In genomic region chr3:10140996-10141546, GRCh38 we compare ENCODE assay signal across 9 cellular contexts. TPM values are rescaled to one million over a fixed set of nuclear protein-coding genes. Genes with fewer than 3 reads are reported as not detected.
DNase-seq lines count a peak whose midpoint lies in the region; ATAC-seq and TF ChIP-seq lines count a peak whose summit lies in the region.
"Had no signal": no experiment of that assay in that cellular context is flagged by ENCODE, and none has a peak within 500 bp of the region (broad histone marks: within the 10 kb centered on the region; RNA-seq: fewer than 3 reads in every experiment).

No MANE protein-coding gene starts in this region.

- H3K79me2 ChIP-seq in Loucy (ENCODE audit: insufficient read depth, low read length) (peaks cover 43% of the 10 kb centered on the region), neural cell (replicated peaks; ENCODE audit: insufficient read depth, low read length) (peaks cover 24% of the 10 kb centered on the region)

- no peak for TF ChIP-seq RAD21 in neural cell (conservative IDR thresholded peaks at IDR 0.05)

- H3K4me3 ChIP-seq in BJ (ENCODE audit: low read depth, low read length) = 0 out of 2 replicates have a peak overlapping the region, but pooled peaks have one; percentile 12
- peak overlapping the region; percentile 100 for H3K4me3 ChIP-seq in Loucy (ENCODE audit: low read length, poor library complexity, severe bottlenecking)
- peak overlapping the region; percentile 53 to 97 (median 88) for H3K4me3 ChIP-seq in dorsolateral prefrontal cortex
- peak overlapping the region; percentile 95 for H3K4me3 ChIP-seq in neural cell (ENCODE audit: low read length)

- no peak for TF ChIP-seq EP300 in neural cell (conservative IDR thresholded peaks at IDR 0.05; ENCODE audit: poor library complexity, severe bottlenecking)

- TF ChIP-seq CTCF in BJ (IDR thresholded peaks at IDR 0.05; ENCODE audit: insufficient read depth, low read depth, low read length) (no peak), Loucy (conservative IDR thresholded peaks at IDR 0.05; ENCODE audit: low read length) (no peak), dorsolateral prefrontal cortex (IDR thresholded peaks at IDR 0.05 in 54 of 56, conservative IDR thresholded peaks at IDR 0.05 in 2 of 56; ENCODE audit: low read depth in 1 of 56, partially characterized antibody in 56 of 56) (no peak), neural cell (IDR thresholded peaks at IDR 0.05; ENCODE audit: poor library complexity, severe bottlenecking) (no peak)

- H3K27ac ChIP-seq in dorsolateral prefrontal cortex (peak overlapping the region in 57 of 59 donors; percentile 11 to 95 (median 87)), neural cell (ENCODE audit: low read length) (peak overlapping the region; percentile 68)

- intact Hi-C loops in dorsolateral prefrontal cortex (cut with DNase I) = loop anchor here in 1 of 2 donors (2.0 to 5.0 kb wide), 3 partner anchors 26 to 108 kb away; partner anchors contain the start of genes BRK1 and TATDN2

- H3K4me2 ChIP-seq in Loucy (ENCODE audit: low read depth, low read length, poor library complexity, severe bottlenecking) (peak overlapping the region; percentile 73), neural cell (ENCODE audit: low read length) (no peak overlapping the region)

- no peaks in the 10 kb centered on the region for H3K9me3 ChIP-seq in Loucy (ENCODE audit: insufficient read depth, low read depth, low read length)
- no peaks in the 10 kb centered on the region for H3K9me3 ChIP-seq in neural cell (ENCODE audit: low read length)

- CTCF ChIA-PET in BJ (lab: Yijun Ruan, JAX) = interaction anchor here (0.9 kb wide), 1 partner anchor 52 kb away, joined by 3 read pairs; no protein-coding TSS in a partner anchor

- H3K36me3 ChIP-seq in BJ (ENCODE audit: control insufficient read depth, insufficient read depth, low read length) (no peaks in the 10 kb centered on the region; the same call in 1 of the 2 replicates), Loucy (ENCODE audit: insufficient read depth, low read length) (no peaks in the 10 kb centered on the region), neural cell (ENCODE audit: insufficient read depth, low read length) (no peaks in the 10 kb centered on the region)

- peaks cover 28% of the 10 kb centered on the region for H3K4me1 ChIP-seq in Loucy (ENCODE audit: insufficient read depth, low read length, poor library complexity, severe bottlenecking)

- DNase-seq in BJ (ENCODE audit: low read depth) (no peak), dorsolateral prefrontal cortex (no peak)
- DNase-seq in effector CD8-positive, alpha-beta T cell (lab: John Stamatoyannopoulos, UW) = no peak

- no peaks in the 10 kb centered on the region for H3K27me3 ChIP-seq in BJ (ENCODE audit: control insufficient read depth, insufficient read depth, low read length)
- H3K27me3 ChIP-seq in Loucy (ENCODE audit: insufficient read depth, low read length, poor library complexity, severe bottlenecking) = no peaks in the 10 kb centered on the region
- no peaks in the 10 kb centered on the region for H3K27me3 ChIP-seq in dorsolateral prefrontal cortex
- H3K27me3 ChIP-seq in neural cell (ENCODE audit: insufficient read depth, low read depth, low read length) = no peaks in the 10 kb centered on the region

- no peaks in the 10 kb centered on the region for H3K9me2 ChIP-seq in Loucy (replicated peaks; ENCODE audit: low read depth, low read length)
- H3K9me2 ChIP-seq in neural cell (ENCODE audit: insufficient read depth, low read length) = no peaks in the 10 kb centered on the region

- H3K9ac ChIP-seq in Loucy (ENCODE audit: low read depth, low read length, poor library complexity, severe bottlenecking) = peak overlapping the region; percentile 80
- peak overlapping the region; percentile 83 for H3K9ac ChIP-seq in neural cell (ENCODE audit: low read length)

- ATAC-seq in GM21825 (IDR thresholded peaks at IDR 0.05; ENCODE audit: unreplicated experiment) (no peak), HG02973 (IDR thresholded peaks at IDR 0.05; ENCODE audit: unreplicated experiment) (no peak), HG03159 (IDR thresholded peaks at IDR 0.05; ENCODE audit: unreplicated experiment) (no peak)

- H3F3A ChIP-seq in Loucy (ENCODE audit: low read depth) (no peaks in the 10 kb centered on the region), neural cell (ENCODE audit: insufficient read depth, low read length, poor library complexity, severe bottlenecking) (peaks cover 5% of the 10 kb centered on the region)

- H2AFZ ChIP-seq in Loucy (ENCODE audit: low read length) (peak overlapping the region; percentile 93), neural cell (ENCODE audit: low read depth, low read length) (peak overlapping the region; percentile 65)

- POLR2A ChIA-PET in BJ (lab: Charles Lee) = no interaction called here

- H4K20me1 ChIP-seq in Loucy (ENCODE audit: insufficient read depth, low read length, poor library complexity, severe bottlenecking) (peaks cover 33% of the 10 kb centered on the region), neural cell (ENCODE audit: insufficient read depth) (no peaks in the 10 kb centered on the region)

TF ChIP-seq in neural cell, 6 proteins besides CTCF, POLR2A, EP300 and RAD21:
- no peak for TF ChIP-seq SMC3 (conservative IDR thresholded peaks at IDR 0.05; ENCODE audit: poor library complexity)
- no peak for TF ChIP-seq EZH2 (IDR thresholded peaks at IDR 0.05; ENCODE audit: borderline replicate concordance, insufficient read depth, low read length, poor library complexity, severe bottlenecking)

RNA-seq across cellular contexts. Expression of gene VHL, which starts 0.5 kb away (rescaled TPM):
- polyA plus RNA-seq in BJ (2011; rRNA removed) = 5.3 and 8.8 TPM in 2 replicates
- polyA minus RNA-seq in BJ (2011; rRNA and poly(A)+ RNA removed) = 8.8 and 12.7 TPM in 2 replicates
- 10 to 100 TPM; 33.7 to 54.9 (median 42.9) TPM for total RNA-seq in dorsolateral prefrontal cortex
- polyA plus RNA-seq in neural cell = 94.9 and 108 TPM in 2 replicates
- 158 and 169 TPM in 2 replicates for polyA minus RNA-seq in neural cell

RNA-seq across cellular contexts. Expression of gene IRAK2, which starts 23.6 kb away (rescaled TPM):
- polyA plus RNA-seq in BJ (2011; rRNA removed) (2.0 and 2.5 TPM in 2 replicates), neural cell (0.84 and 1.1 TPM in 2 replicates)
- 1.4 and 2.2 TPM in 2 replicates for polyA minus RNA-seq in BJ (2011; rRNA and poly(A)+ RNA removed)
- total RNA-seq in dorsolateral prefrontal cortex = 10 to 100 TPM in 9 of 120 experiments, 1 to 10 TPM in 111; 3.6 to 16.8 (median 6.7) TPM
- polyA minus RNA-seq in neural cell = 0.49 and 1.2 TPM in 2 replicates

RNA-seq across cellular contexts. Expression of gene BRK1, which starts 25.6 kb away (rescaled TPM):
- polyA plus RNA-seq in BJ (2011; rRNA removed) = 112 and 184 TPM in 2 replicates
- 40.5 and 47.6 TPM in 2 replicates for polyA minus RNA-seq in BJ (2011; rRNA and poly(A)+ RNA removed)
- total RNA-seq in dorsolateral prefrontal cortex = 100 to 1,000 TPM in 67 of 120 experiments, 10 to 100 TPM in 53; 62.8 to 136 (median 102) TPM
- polyA plus RNA-seq in neural cell = 265 and 314 TPM in 2 replicates
- polyA minus RNA-seq in neural cell = 138 TPM in 2 replicates

RNA-seq across cellular contexts. Expression of gene FANCD2OS, which starts 33.0 kb away (rescaled TPM):
- polyA plus RNA-seq in BJ (2011; rRNA removed) (not detected in 2 replicates), neural cell (not detected in 2 replicates)
- polyA minus RNA-seq in BJ (2011; rRNA and poly(A)+ RNA removed) = not detected in 2 replicates
- not detected for total RNA-seq in dorsolateral prefrontal cortex
- polyA minus RNA-seq in neural cell = not detected in 2 replicates
- total RNA-seq: NCI-H460 had no signal

Comparison
In these comparisons a context has a peak if more than half of its experiments do, and no peak if none do; other contexts are left out.
1. H3K4me3 ChIP-seq: peak in every context shown above with its lines; median percentile 100 in Loucy; 95 in neural cell; 88 in dorsolateral prefrontal cortex; 12 in BJ.